In genomic region chr9:126724226-126724625, GRCh38 we compare ENCODE assay signal across 13 cellular contexts.
A peak's percentile ranks its signal among the peaks of the same experiment; 100 is the strongest.
DNase-seq lines count a peak whose midpoint lies in the region; ATAC-seq and TF ChIP-seq lines count a peak whose summit lies in the region.
"Had no signal": no experiment of that assay in that cellular context is flagged by ENCODE, and none has a peak within 500 bp of the region (broad histone marks: within the 10 kb centered on the region; RNA-seq: fewer than 3 reads in every experiment).

No MANE protein-coding gene starts in this region.

- no peak for DNase-seq in T-helper 2 cell treated with Interferon-gamma antibody and Interleukin-4, amounts not matched to agents 5 μg/mL and 100 μg/mL, for 36 hours (ENCODE audit: low spot score)
- DNase-seq in T-helper 2 cell (no peak), M059J (ENCODE audit: low read depth) (peak; percentile 61), mammary epithelial cell (no peak), nephron progenitor cell (no peak), spleen (no peak), DMS153 (lab: John Stamatoyannopoulos, UW) (no peak)
- DNase-seq: ACHN; activated CD8-positive, alpha-beta memory T cell treated with anti-CD3 and anti-CD28 coated beads, Interleukin-2, amount 50 U/mL, for 48 hours; GOT3; MM.1S; NCI-H510A treated with DMSO at 0.1 percent for 48 hours had no signal

- H3K27me3 Mint-ChIP-seq in T-helper 2 cell treated with Interferon-gamma antibody and Interleukin-4, amounts not matched to agents 5 μg/mL and 100 μg/mL, for 36 hours (ENCODE audit: low read depth) = peaks cover 15% of the 10 kb centered on the region
- H3K27me3 Mint-ChIP-seq in nephron progenitor cell (ENCODE audit: low read depth, poor library complexity) = peaks cover 76% of the 10 kb centered on the region

- TF ChIP-seq CTCF in mammary epithelial cell (conservative IDR thresholded peaks at IDR 0.05 in 1 of 2, IDR thresholded peaks at IDR 0.05 in 1 of 2; ENCODE audit: extremely low read depth in 1 of 2, insufficient read depth in 1 of 2, low read depth in 1 of 2, low read length in 2 of 2) (no peak), nephron progenitor cell (IDR thresholded peaks at IDR 0.05) (no peak), spleen (IDR thresholded peaks at IDR 0.05 in 8 of 11, conservative IDR thresholded peaks at IDR 0.05 in 3 of 11) (no peak)

- ATAC-seq in HG03457 (IDR thresholded peaks at IDR 0.05; ENCODE audit: unreplicated experiment) = no peak

- TF ChIP-seq POLR2A in spleen (IDR thresholded peaks at IDR 0.05) = no peak

- in situ Hi-C loops in mammary epithelial cell (cut with MboI; ENCODE audit: low sequenced_read_pairs in 2 of 2) = no loop called here

- no peaks in the 10 kb centered on the region for H3K36me3 ChIP-seq in mammary epithelial cell (ENCODE audit: insufficient read depth, low read length)
- no peaks in the 10 kb centered on the region for H3K36me3 ChIP-seq in spleen

- CTCF ChIA-PET in mammary epithelial cell (lab: Charles Lee; ENCODE audit: low non-redundant PET) = no interaction called here

- no peaks in the 10 kb centered on the region for H3K36me3 Mint-ChIP-seq in T-helper 2 cell treated with Interferon-gamma antibody and Interleukin-4, amounts not matched to agents 5 μg/mL and 100 μg/mL, for 36 hours (ENCODE audit: low read depth)
- no peaks in the 10 kb centered on the region for H3K36me3 Mint-ChIP-seq in nephron progenitor cell (ENCODE audit: low read depth)

- H3K4me1 ChIP-seq in mammary epithelial cell (ENCODE audit: insufficient read depth, low read length) = peaks cover 27% of the 10 kb centered on the region
- H3K4me1 ChIP-seq in spleen = peaks cover 28 to 47% (median 42%) of the 10 kb centered on the region in 6 donors

- H3K4me3 Mint-ChIP-seq in T-helper 2 cell treated with Interferon-gamma antibody and Interleukin-4, amounts not matched to agents 5 μg/mL and 100 μg/mL, for 36 hours = peak overlapping the region; percentile 81
- H3K4me3 Mint-ChIP-seq in nephron progenitor cell = peak overlapping the region; percentile 67

- H3K79me2 ChIP-seq in mammary epithelial cell (ENCODE audit: insufficient read depth, low read length) = no peaks in the 10 kb centered on the region

- H3K4me3 ChIP-seq in mammary epithelial cell (replicated peaks in 1 of 3; ENCODE audit: insufficient read depth in 1 of 3, low read depth in 2 of 3, low read length in 3 of 3) (no peak overlapping the region), spleen (no peak overlapping the region)

- H3K4me2 ChIP-seq in mammary epithelial cell (ENCODE audit: insufficient read depth, low read depth, low read length) = no peak overlapping the region

- no peak overlapping the region for H3K9ac ChIP-seq in mammary epithelial cell (ENCODE audit: insufficient read depth, low read length)

- H3K4me1 Mint-ChIP-seq in T-helper 2 cell treated with Interferon-gamma antibody and Interleukin-4, amounts not matched to agents 5 μg/mL and 100 μg/mL, for 36 hours (ENCODE audit: low read depth) = peaks cover 41% of the 10 kb centered on the region
- peaks cover 35% of the 10 kb centered on the region for H3K4me1 Mint-ChIP-seq in nephron progenitor cell

- WGBS in mammary epithelial cell (ENCODE audit: low coverage, missing lambda C conversion rate) = 83% methylated on average over 6 of the region's 6 CpGs
- whole genome bisulfite sequencing in spleen, 5 donors = 65 to 89% (median 71%) methylated on average over 6 of the region's 6 CpGs

- intact Hi-C loops in mammary epithelial cell (cut with micrococcal nuclease) (no loop called here), spleen (cut with DNase I; ENCODE audit: low total_unique reads) (no loop called here)

- peak overlapping the region; percentile 97 for H3K27ac Mint-ChIP-seq in T-helper 2 cell treated with Interferon-gamma antibody and Interleukin-4, amounts not matched to agents 5 μg/mL and 100 μg/mL, for 36 hours
- no peak overlapping the region for H3K27ac Mint-ChIP-seq in nephron progenitor cell

- no peaks in the 10 kb centered on the region for H4K20me1 ChIP-seq in mammary epithelial cell (ENCODE audit: insufficient read depth, low read length)

- H2AFZ ChIP-seq in mammary epithelial cell (ENCODE audit: low read depth, low read length) = peak overlapping the region; percentile 24

- no peaks in the 10 kb centered on the region for H3K9me3 Mint-ChIP-seq in T-helper 2 cell treated with Interferon-gamma antibody and Interleukin-4, amounts not matched to agents 5 μg/mL and 100 μg/mL, for 36 hours
- peaks cover 14% of the 10 kb centered on the region for H3K9me3 Mint-ChIP-seq in nephron progenitor cell

- no peaks in the 10 kb centered on the region for H3K27me3 ChIP-seq in mammary epithelial cell (ENCODE audit: insufficient read depth, low read length)
- H3K27me3 ChIP-seq in spleen (replicated peaks in 1 of 7) = peaks cover 0 to 19% (median 0%) of the 10 kb centered on the region in 7 donors

- H3K27ac ChIP-seq in mammary epithelial cell (ENCODE audit: insufficient read depth, low read depth, low read length) = no peak overlapping the region
- H3K27ac ChIP-seq in spleen = peak overlapping the region in 1 of 8 donors; percentile 99

- dilution Hi-C loops in mammary epithelial cell (cut with HindIII; ENCODE audit: low sequenced_read_pairs) = no loop called here

- BruUV-seq in mammary epithelial cell (replicated peaks; lab: Mats Ljungman, UMichigan) = no TSS peak

- H3K9me3 ChIP-seq in mammary epithelial cell (replicated peaks; ENCODE audit: insufficient read depth, low read length) (no peaks in the 10 kb centered on the region), spleen (no peaks in the 10 kb centered on the region)
